Comparison of ENCODE assay signal across 15 cellular contexts in genomic region chr11:66636411-66636810, GRCh38. TPM values are rescaled to one million over a fixed set of nuclear protein-coding genes. Genes with fewer than 3 reads are reported as not detected.
DNase-seq lines count a peak whose midpoint lies in the region; ATAC-seq and TF ChIP-seq lines count a peak whose summit lies in the region.
"Had no signal": no experiment of that assay in that cellular context is flagged by ENCODE, and none has a peak within 500 bp of the region (broad histone marks: within the 10 kb centered on the region; RNA-seq: fewer than 3 reads in every experiment).

No MANE protein-coding gene starts in this region.

- ATAC-seq in IMR-90 (ENCODE audit: low read depth) (no peak), body of pancreas (no peak)
- ATAC-seq: stimulated activated memory B cell treated with anti-CD40 and anti-IgM and Interleukin-4, amounts not matched to agents 10 μg/mL and 1 μg/mL and 100 μg/mL, for 72 hours had no signal

- H3K27ac ChIP-seq in IMR-90 (ENCODE audit: insufficient read depth, low read length): no peak overlapping the region
- H3K27ac ChIP-seq in neural progenitor cell: peak overlapping the region; percentile 84
- no peak overlapping the region for H3K27ac ChIP-seq in body of pancreas
- H3K27ac ChIP-seq: SJCRH30 had no signal

- intact Hi-C loops in IMR-90 (cut with micrococcal nuclease) (no loop called here), body of pancreas (cut with DNase I) (no loop called here), posterior vena cava (cut with DNase I) (no loop called here)
- intact Hi-C loops in activated T-helper 1 cell treated with anti-CD3 and anti-CD28 coated beads, Interleukin-12 subunit alpha, Interleukin-12 subunit beta, Interleukin-2, Interleukin-4 antibody, amounts not matched to agents 30 ng/mL and 10 ng/mL and 1 ng/mL, durations not matched to agents 14 hours and 24 hours and 36 hours (cut with micrococcal nuclease): loop anchor here (5.0 kb wide), 2 partner anchors 481 to 606 kb away; partner anchors contain the start of gene KDM2A

- in situ Hi-C loops in IMR-90 (cut with MboI; ENCODE audit: low sequenced_read_pairs): no loop called here

- no peak overlapping the region for H2BK20ac ChIP-seq in IMR-90 (ENCODE audit: low read depth, low read length)

- no peak overlapping the region for H3K14ac ChIP-seq in IMR-90 (replicated peaks; ENCODE audit: low read depth, low read length)

- H4K8ac ChIP-seq in IMR-90 (ENCODE audit: low read depth in 2 of 2, low read length in 2 of 2): no peak overlapping the region

- H3K36me3 Mint-ChIP-seq in T-helper 2 cell treated with Interferon-gamma antibody and Interleukin-4, amounts not matched to agents 5 μg/mL and 100 μg/mL, for 36 hours (ENCODE audit: low read depth): peaks cover 59% of the 10 kb centered on the region
- H3K36me3 Mint-ChIP-seq in activated naive CD8-positive, alpha-beta T cell treated with anti-CD3 and anti-CD28 coated beads for 36 hours: peaks cover 68% of the 10 kb centered on the region
- peaks cover 29% of the 10 kb centered on the region for H3K36me3 Mint-ChIP-seq in neural progenitor cell
- H3K36me3 Mint-ChIP-seq in activated T-helper 1 cell treated with anti-CD3 and anti-CD28 coated beads, Interleukin-12 subunit alpha, Interleukin-12 subunit beta, Interleukin-2, Interleukin-4 antibody, amounts not matched to agents 30 ng/mL and 10 ng/mL and 1 ng/mL, durations not matched to agents 14 hours and 24 hours and 36 hours (ENCODE audit: low read depth): peaks cover 38% of the 10 kb centered on the region

- no peak overlapping the region for H3K56ac ChIP-seq in IMR-90 (ENCODE audit: extremely low read depth, insufficient read depth, low read length)

- H3K27me3 ChIP-seq in IMR-90 (ENCODE audit: control insufficient read depth, insufficient read depth, low read length) (no peaks in the 10 kb centered on the region), neural progenitor cell (no peaks in the 10 kb centered on the region), body of pancreas (no peaks in the 10 kb centered on the region)
- H3K27me3 ChIP-seq: SJCRH30 had no signal

- H2AFZ ChIP-seq in IMR-90 (replicated peaks; ENCODE audit: low read length, poor library complexity): no peak overlapping the region
- no peak overlapping the region for H2AFZ ChIP-seq in neural progenitor cell (replicated peaks)

- no peak overlapping the region for H4K91ac ChIP-seq in IMR-90 (ENCODE audit: insufficient read depth, low read depth, low read length)

- no peak overlapping the region for H3K4me3 Mint-ChIP-seq in T-helper 2 cell treated with Interferon-gamma antibody and Interleukin-4, amounts not matched to agents 5 μg/mL and 100 μg/mL, for 36 hours
- H3K4me3 Mint-ChIP-seq in activated naive CD8-positive, alpha-beta T cell treated with anti-CD3 and anti-CD28 coated beads for 36 hours: no peak overlapping the region
- H3K4me3 Mint-ChIP-seq in neural progenitor cell: no peak overlapping the region
- H3K4me3 Mint-ChIP-seq in activated T-helper 1 cell treated with anti-CD3 and anti-CD28 coated beads, Interleukin-12 subunit alpha, Interleukin-12 subunit beta, Interleukin-2, Interleukin-4 antibody, amounts not matched to agents 30 ng/mL and 10 ng/mL and 1 ng/mL, durations not matched to agents 14 hours and 24 hours and 36 hours: no peak overlapping the region
- H3K4me3 Mint-ChIP-seq: dendritic cell treated with granulocyte-macrophage colony-stimulating factor and Interleukin-4, amounts not matched to agents 40 ng/mL and 50 ng/mL, for 4 days; stimulated activated memory B cell treated with anti-CD40 and anti-IgM and Interleukin-4, amounts not matched to agents 10 μg/mL and 1 μg/mL and 100 μg/mL, for 72 hours had no signal

- H3K4ac ChIP-seq in IMR-90 (ENCODE audit: low read depth, low read length): no peak overlapping the region

- TF ChIP-seq RAD21 in IMR-90 (IDR thresholded peaks at IDR 0.05; ENCODE audit: low read length): no peak

- H3K9me3 Mint-ChIP-seq in T-helper 2 cell treated with Interferon-gamma antibody and Interleukin-4, amounts not matched to agents 5 μg/mL and 100 μg/mL, for 36 hours: no peaks in the 10 kb centered on the region
- no peaks in the 10 kb centered on the region for H3K9me3 Mint-ChIP-seq in activated naive CD8-positive, alpha-beta T cell treated with anti-CD3 and anti-CD28 coated beads for 36 hours
- no peaks in the 10 kb centered on the region for H3K9me3 Mint-ChIP-seq in neural progenitor cell
- no peaks in the 10 kb centered on the region for H3K9me3 Mint-ChIP-seq in activated T-helper 1 cell treated with anti-CD3 and anti-CD28 coated beads, Interleukin-12 subunit alpha, Interleukin-12 subunit beta, Interleukin-2, Interleukin-4 antibody, amounts not matched to agents 30 ng/mL and 10 ng/mL and 1 ng/mL, durations not matched to agents 14 hours and 24 hours and 36 hours
- H3K9me3 Mint-ChIP-seq: dendritic cell treated with granulocyte-macrophage colony-stimulating factor and Interleukin-4, amounts not matched to agents 40 ng/mL and 50 ng/mL, for 4 days; naive B cell; stimulated activated memory B cell treated with anti-CD40 and anti-IgM and Interleukin-4, amounts not matched to agents 10 μg/mL and 1 μg/mL and 100 μg/mL, for 72 hours had no signal

- no peaks in the 10 kb centered on the region for H3K27me3 Mint-ChIP-seq in T-helper 2 cell treated with Interferon-gamma antibody and Interleukin-4, amounts not matched to agents 5 μg/mL and 100 μg/mL, for 36 hours (ENCODE audit: low read depth)
- H3K27me3 Mint-ChIP-seq in activated naive CD8-positive, alpha-beta T cell treated with anti-CD3 and anti-CD28 coated beads for 36 hours: no peaks in the 10 kb centered on the region
- peaks cover 14% of the 10 kb centered on the region for H3K27me3 Mint-ChIP-seq in neural progenitor cell (ENCODE audit: insufficient read depth, low read depth)
- H3K27me3 Mint-ChIP-seq in activated T-helper 1 cell treated with anti-CD3 and anti-CD28 coated beads, Interleukin-12 subunit alpha, Interleukin-12 subunit beta, Interleukin-2, Interleukin-4 antibody, amounts not matched to agents 30 ng/mL and 10 ng/mL and 1 ng/mL, durations not matched to agents 14 hours and 24 hours and 36 hours (ENCODE audit: insufficient read depth): no peaks in the 10 kb centered on the region
- H3K27me3 Mint-ChIP-seq: dendritic cell treated with granulocyte-macrophage colony-stimulating factor and Interleukin-4, amounts not matched to agents 40 ng/mL and 50 ng/mL, for 4 days; naive B cell; stimulated activated memory B cell treated with anti-CD40 and anti-IgM and Interleukin-4, amounts not matched to agents 10 μg/mL and 1 μg/mL and 100 μg/mL, for 72 hours had no signal

- WGBS in IMR-90 (ENCODE audit: extremely low coverage in 2 of 2, insufficient read length in 1 of 2), 2 experiments: no CpG with 5 or more reads among the region's 3 CpGs
- 84 to 98% methylated on average over 3 of the region's 3 CpGs for WGBS in body of pancreas, 2 donors

- peaks cover 11% of the 10 kb centered on the region; the same call in 1 of the 2 replicates for H3K9me1 ChIP-seq in IMR-90 (ENCODE audit: insufficient read depth, low read length)

- H3K23ac ChIP-seq in IMR-90 (ENCODE audit: low read depth, low read length): peak overlapping the region; percentile 89; the same call in 1 of the 2 replicates

- dilution Hi-C loops in IMR-90 (cut with HindIII; ENCODE audit: low sequenced_read_pairs, unreplicated experiment): no loop called here

- BruUV-seq in IMR-90 (replicated peaks; lab: Mats Ljungman, UMichigan): no TSS peak

- no peak overlapping the region for H2BK15ac ChIP-seq in IMR-90 (ENCODE audit: low read depth, low read length)

- H4K5ac ChIP-seq in IMR-90 (ENCODE audit: low read depth, low read length): no peak overlapping the region

- H4K20me1 ChIP-seq in IMR-90 (ENCODE audit: insufficient read depth, low read length) (peaks cover 73% of the 10 kb centered on the region), neural progenitor cell (ENCODE audit: low read depth) (peaks cover 30% of the 10 kb centered on the region)

- H3F3A ChIP-seq in neural progenitor cell (ENCODE audit: low read depth): peaks cover 64% of the 10 kb centered on the region

- TF ChIP-seq POLR2A in IMR-90 (IDR thresholded peaks at IDR 0.05; ENCODE audit: low read depth, low read length) (no peak), body of pancreas (IDR thresholded peaks at IDR 0.05) (no peak)

- no peak for TF ChIP-seq CTCF in IMR-90 (conservative IDR thresholded peaks at IDR 0.05; ENCODE audit: low read depth, low read length)
- no peak for TF ChIP-seq CTCF in neural progenitor cell (IDR thresholded peaks at IDR 0.05)
- no peak for TF ChIP-seq CTCF in body of pancreas (IDR thresholded peaks at IDR 0.05)

- H3K9me3 ChIP-seq in IMR-90 (ENCODE audit: control insufficient read depth, insufficient read depth, low read length): no peaks in the 10 kb centered on the region
- H3K9me3 ChIP-seq in neural progenitor cell (ENCODE audit: low read depth): no peaks in the 10 kb centered on the region
- H3K9me3 ChIP-seq in body of pancreas: no peaks in the 10 kb centered on the region
- H3K9me3 ChIP-seq: SJCRH30 had no signal

- H3K79me1 ChIP-seq in IMR-90 (ENCODE audit: low read depth in 1 of 2, low read length in 2 of 2): peaks cover 11 to 76% of the 10 kb centered on the region in 2 experiments

- POLR2A ChIA-PET in IMR-90 (lab: Charles Lee; ENCODE audit: unreplicated experiment): no interaction called here

- peak overlapping the region; percentile 49 for H2BK5ac ChIP-seq in IMR-90 (ENCODE audit: low read depth, low read length, poor library complexity, severe bottlenecking)

- H3K4me2 ChIP-seq in IMR-90 (ENCODE audit: low read depth, low read length): no peak overlapping the region
- H3K4me2 ChIP-seq in neural progenitor cell: no peak overlapping the region

- H2AK5ac ChIP-seq in IMR-90 (ENCODE audit: low read depth, low read length): no peak overlapping the region

- no peak for DNase-seq in T-helper 2 cell treated with Interferon-gamma antibody and Interleukin-4, amounts not matched to agents 5 μg/mL and 100 μg/mL, for 36 hours (ENCODE audit: low spot score)
- DNase-seq in T-helper 2 cell (no peak), IMR-90 (no peak), neural progenitor cell (ENCODE audit: low spot score) (no peak), body of pancreas (no peak), posterior vena cava (ENCODE audit: low spot score) (no peak)
- no peak for DNase-seq in activated naive CD8-positive, alpha-beta T cell treated with anti-CD3 and anti-CD28 coated beads for 36 hours
- DNase-seq in activated T-helper 1 cell treated with anti-CD3 and anti-CD28 coated beads, Interleukin-12 subunit alpha, Interleukin-12 subunit beta, Interleukin-2, Interleukin-4 antibody, amounts not matched to agents 30 ng/mL and 10 ng/mL and 1 ng/mL, durations not matched to agents 14 hours and 24 hours and 36 hours (ENCODE audit: low spot score): no peak
- DNase-seq: activated T-cell treated with anti-CD3 and anti-CD28 coated beads for 4 hours, amniotic stem cell, GDM1, naive B cell, SJCRH30 had no signal

- H3K4me1 ChIP-seq in IMR-90 (ENCODE audit: control insufficient read depth, insufficient read depth, low read length) (peaks cover 15% of the 10 kb centered on the region), neural progenitor cell (peaks cover 26% of the 10 kb centered on the region), body of pancreas (peaks cover 30% of the 10 kb centered on the region)

- peaks cover 95% of the 10 kb centered on the region for H3K79me2 ChIP-seq in neural progenitor cell (ENCODE audit: low read depth)

- H3K4me3 ChIP-seq in IMR-90 (ENCODE audit: insufficient read depth, low read depth, low read length) (no peak overlapping the region), neural progenitor cell (no peak overlapping the region), body of pancreas (no peak overlapping the region)
- H3K4me3 ChIP-seq: SJCRH30 had no signal

- H3K36me3 ChIP-seq in IMR-90 (ENCODE audit: control insufficient read depth, insufficient read depth, low read length) (peaks cover 18% of the 10 kb centered on the region), neural progenitor cell (peaks cover 23% of the 10 kb centered on the region), body of pancreas (replicated peaks in 1 of 2; ENCODE audit: insufficient read depth in 1 of 2, low read depth in 2 of 2) (no peaks in the 10 kb centered on the region)

- H3K9ac ChIP-seq in IMR-90 (ENCODE audit: low read depth, low read length): no peak overlapping the region
- no peak overlapping the region for H3K9ac ChIP-seq in neural progenitor cell

- H3K4me1 Mint-ChIP-seq in T-helper 2 cell treated with Interferon-gamma antibody and Interleukin-4, amounts not matched to agents 5 μg/mL and 100 μg/mL, for 36 hours (ENCODE audit: low read depth): peaks cover 36% of the 10 kb centered on the region
- peaks cover 50% of the 10 kb centered on the region for H3K4me1 Mint-ChIP-seq in activated naive CD8-positive, alpha-beta T cell treated with anti-CD3 and anti-CD28 coated beads for 36 hours
- H3K4me1 Mint-ChIP-seq in neural progenitor cell: peaks cover 43% of the 10 kb centered on the region
- H3K4me1 Mint-ChIP-seq in activated T-helper 1 cell treated with anti-CD3 and anti-CD28 coated beads, Interleukin-12 subunit alpha, Interleukin-12 subunit beta, Interleukin-2, Interleukin-4 antibody, amounts not matched to agents 30 ng/mL and 10 ng/mL and 1 ng/mL, durations not matched to agents 14 hours and 24 hours and 36 hours (ENCODE audit: low read depth): peaks cover 48% of the 10 kb centered on the region

- CTCF ChIA-PET in IMR-90 (lab: Yijun Ruan, JAX): interaction anchor here (0.6 to 1.6 kb wide), 4 partner anchors 14 to 563 kb away, joined by 3 to 5 read pairs (median 3); partner anchors contain the start of genes CCDC87, CCS and RBM14

- H3K18ac ChIP-seq in IMR-90 (ENCODE audit: low read depth, low read length): no peak overlapping the region

- H2BK120ac ChIP-seq in IMR-90 (ENCODE audit: low read depth, low read length): no peak overlapping the region

- H3K27ac Mint-ChIP-seq in T-helper 2 cell treated with Interferon-gamma antibody and Interleukin-4, amounts not matched to agents 5 μg/mL and 100 μg/mL, for 36 hours: peak overlapping the region; percentile 5
- H3K27ac Mint-ChIP-seq in activated naive CD8-positive, alpha-beta T cell treated with anti-CD3 and anti-CD28 coated beads for 36 hours: peak overlapping the region; percentile 58
- H3K27ac Mint-ChIP-seq in neural progenitor cell: peak overlapping the region; percentile 30
- H3K27ac Mint-ChIP-seq in activated T-helper 1 cell treated with anti-CD3 and anti-CD28 coated beads, Interleukin-12 subunit alpha, Interleukin-12 subunit beta, Interleukin-2, Interleukin-4 antibody, amounts not matched to agents 30 ng/mL and 10 ng/mL and 1 ng/mL, durations not matched to agents 14 hours and 24 hours and 36 hours: no peak overlapping the region

- no peak overlapping the region for H2AK9ac ChIP-seq in IMR-90 (replicated peaks; ENCODE audit: low read depth, low read length, poor library complexity)

RNA-seq across cellular contexts. Expression of gene RBM4, which starts 2.1 kb away (rescaled TPM):
- 175 and 198 TPM in 2 replicates for total RNA-seq in IMR-90 (2012; rRNA removed)
- polyA plus RNA-seq in IMR-90 (2012; rRNA removed): 165 and 176 TPM in 2 replicates
- polyA plus RNA-seq in IMR-90 (2012; cell fraction: cytosol; rRNA removed): 116 and 153 TPM in 2 replicates
- 101 and 183 TPM in 2 replicates for polyA plus RNA-seq in IMR-90 (2012; cell fraction: nucleus; rRNA removed; ENCODE audit: low replicate concordance)
- total RNA-seq in activated naive CD8-positive, alpha-beta T cell treated with anti-CD3 and anti-CD28 coated beads for 36 hours: 100 to 1,000 TPM; 134 to 140 TPM
- total RNA-seq in neural progenitor cell (ENCODE audit: low replicate concordance): 172 and 206 TPM in 2 replicates
- total RNA-seq in body of pancreas: 10 to 100 TPM; 44.2 to 71.1 TPM
- 10 to 100 TPM; 63.4 to 68.9 TPM for total RNA-seq in posterior vena cava
- 131 and 133 TPM in 2 replicates for total RNA-seq in activated T-helper 1 cell treated with anti-CD3 and anti-CD28 coated beads, Interleukin-12 subunit alpha, Interleukin-12 subunit beta, Interleukin-2, Interleukin-4 antibody, amounts not matched to agents 30 ng/mL and 10 ng/mL and 1 ng/mL, durations not matched to agents 14 hours and 24 hours and 36 hours

RNA-seq across cellular contexts. Expression of gene RBM14, which starts 20.0 kb away (rescaled TPM):
- total RNA-seq in IMR-90 (2012; rRNA removed): 9.3 and 12.2 TPM in 2 replicates
- 31.1 and 34.8 TPM in 2 replicates for polyA plus RNA-seq in IMR-90 (2012; rRNA removed)
- 16.4 and 25.6 TPM in 2 replicates for polyA plus RNA-seq in IMR-90 (2012; cell fraction: cytosol; rRNA removed)
- polyA plus RNA-seq in IMR-90 (2012; cell fraction: nucleus; rRNA removed; ENCODE audit: low replicate concordance): 32.3 and 57.7 TPM in 2 replicates
- 100 to 1,000 TPM; 157 to 162 TPM for total RNA-seq in activated naive CD8-positive, alpha-beta T cell treated with anti-CD3 and anti-CD28 coated beads for 36 hours
- 38.2 and 63.8 TPM in 2 replicates for total RNA-seq in neural progenitor cell (ENCODE audit: low replicate concordance)
- 10 to 100 TPM; 29.8 to 37.6 TPM for total RNA-seq in body of pancreas
- 10 to 100 TPM; 39.7 to 51.7 TPM for total RNA-seq in posterior vena cava
- 198 and 200 TPM in 2 replicates for total RNA-seq in activated T-helper 1 cell treated with anti-CD3 and anti-CD28 coated beads, Interleukin-12 subunit alpha, Interleukin-12 subunit beta, Interleukin-2, Interleukin-4 antibody, amounts not matched to agents 30 ng/mL and 10 ng/mL and 1 ng/mL, durations not matched to agents 14 hours and 24 hours and 36 hours

RNA-seq across cellular contexts. Expression of gene RBM4B, which starts 41.3 kb away (rescaled TPM):
- 23.1 and 25.6 TPM in 2 replicates for total RNA-seq in IMR-90 (2012; rRNA removed)
- polyA plus RNA-seq in IMR-90 (2012; rRNA removed): 21.1 and 26.7 TPM in 2 replicates
- polyA plus RNA-seq in IMR-90 (2012; cell fraction: cytosol; rRNA removed): 11.4 and 17.8 TPM in 2 replicates
- polyA plus RNA-seq in IMR-90 (2012; cell fraction: nucleus; rRNA removed; ENCODE audit: low replicate concordance): 21.4 and 62.4 TPM in 2 replicates
- total RNA-seq in activated naive CD8-positive, alpha-beta T cell treated with anti-CD3 and anti-CD28 coated beads for 36 hours: 10 to 100 TPM; 12.2 to 15.5 TPM
- total RNA-seq in neural progenitor cell (ENCODE audit: low replicate concordance): 30.2 and 40.6 TPM in 2 replicates
- total RNA-seq in body of pancreas: 10 to 100 TPM; 13.2 to 22.6 TPM
- total RNA-seq in posterior vena cava: 10 to 100 TPM in 1 of 2 donors, 1 to 10 TPM in 1; 9.0 to 10.2 TPM
- 14.3 and 16.6 TPM in 2 replicates for total RNA-seq in activated T-helper 1 cell treated with anti-CD3 and anti-CD28 coated beads, Interleukin-12 subunit alpha, Interleukin-12 subunit beta, Interleukin-2, Interleukin-4 antibody, amounts not matched to agents 30 ng/mL and 10 ng/mL and 1 ng/mL, durations not matched to agents 14 hours and 24 hours and 36 hours

RNA-seq across cellular contexts. Expression of gene CCS, which starts 43.4 kb away (rescaled TPM):
- total RNA-seq in IMR-90 (2012; rRNA removed): 20.1 and 21.4 TPM in 2 replicates
- polyA plus RNA-seq in IMR-90 (2012; rRNA removed): 53.0 and 54.6 TPM in 2 replicates
- polyA plus RNA-seq in IMR-90 (2012; cell fraction: cytosol; rRNA removed): 33.9 and 50.0 TPM in 2 replicates
- 401 and 499 TPM in 2 replicates for polyA plus RNA-seq in IMR-90 (2012; cell fraction: nucleus; rRNA removed; ENCODE audit: low replicate concordance)
- total RNA-seq in activated naive CD8-positive, alpha-beta T cell treated with anti-CD3 and anti-CD28 coated beads for 36 hours: 10 to 100 TPM; 19.7 to 20.9 TPM
- total RNA-seq in neural progenitor cell (ENCODE audit: low replicate concordance): 44.3 and 76.1 TPM in 2 replicates
- total RNA-seq in body of pancreas: 10 to 100 TPM; 26.5 to 33.9 TPM
- total RNA-seq in posterior vena cava: 10 to 100 TPM; 18.8 to 31.8 TPM
- 25.3 and 32.1 TPM in 2 replicates for total RNA-seq in activated T-helper 1 cell treated with anti-CD3 and anti-CD28 coated beads, Interleukin-12 subunit alpha, Interleukin-12 subunit beta, Interleukin-2, Interleukin-4 antibody, amounts not matched to agents 30 ng/mL and 10 ng/mL and 1 ng/mL, durations not matched to agents 14 hours and 24 hours and 36 hours

RNA-seq across cellular contexts. Expression of gene CCDC87, which starts 43.5 kb away (rescaled TPM):
- under 0.01 and 0.18 TPM in 2 replicates for total RNA-seq in IMR-90 (2012; rRNA removed)
- 0.14 and 0.19 TPM in 2 replicates for polyA plus RNA-seq in IMR-90 (2012; rRNA removed)
- 0.10 and 0.15 TPM in 2 replicates for polyA plus RNA-seq in IMR-90 (2012; cell fraction: cytosol; rRNA removed)
- polyA plus RNA-seq in IMR-90 (2012; cell fraction: nucleus; rRNA removed; ENCODE audit: low replicate concordance): 0.04 and 0.07 TPM in 2 replicates
- under 1 TPM; 0.16 to 0.23 TPM for total RNA-seq in activated naive CD8-positive, alpha-beta T cell treated with anti-CD3 and anti-CD28 coated beads for 36 hours
- total RNA-seq in neural progenitor cell (ENCODE audit: low replicate concordance): 0.22 and 1.2 TPM in 2 replicates
- total RNA-seq in body of pancreas: under 1 TPM in 1 of 2 donors, not detected in 1; under 0.01 TPM
- total RNA-seq in posterior vena cava: under 1 TPM; 0.24 to 0.46 TPM
- total RNA-seq in activated T-helper 1 cell treated with anti-CD3 and anti-CD28 coated beads, Interleukin-12 subunit alpha, Interleukin-12 subunit beta, Interleukin-2, Interleukin-4 antibody, amounts not matched to agents 30 ng/mL and 10 ng/mL and 1 ng/mL, durations not matched to agents 14 hours and 24 hours and 36 hours: 0.29 and 0.37 TPM in 2 replicates
